In the genomic region with DNA sequence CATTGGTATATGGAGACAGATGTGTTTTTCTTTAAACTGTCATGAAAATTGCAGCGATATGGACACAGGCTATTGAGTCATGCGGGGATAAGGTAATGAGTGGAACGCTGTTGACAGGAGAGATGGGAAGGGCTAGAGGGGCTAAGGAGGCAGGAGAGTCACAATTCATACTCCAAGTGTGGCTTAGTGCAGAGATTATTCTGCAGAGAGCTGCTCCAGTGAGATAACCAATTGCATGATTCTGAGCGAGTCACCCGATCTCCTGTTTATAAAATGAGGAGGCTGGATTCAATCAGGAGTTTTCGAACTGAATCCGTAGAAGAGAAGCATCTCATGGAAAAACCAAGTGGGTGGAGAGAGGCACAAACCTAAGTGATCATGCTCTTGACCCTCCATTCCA, we compare ENCODE assay signal across 18 cellular contexts.
DNase-seq lines count a peak whose midpoint lies in the region; ATAC-seq and TF ChIP-seq lines count a peak whose summit lies in the region.
"Had no signal": no experiment of that assay in that cellular context is flagged by ENCODE, and none has a peak within 500 bp of the region (broad histone marks: within the 10 kb centered on the region; RNA-seq: fewer than 3 reads in every experiment).

No MANE protein-coding gene starts in this region.

- no peaks in the 10 kb centered on the region for H3K36me3 ChIP-seq in thyroid gland
- no peaks in the 10 kb centered on the region for H3K36me3 ChIP-seq in GM23338 (ENCODE audit: insufficient read depth)
- H3K36me3 ChIP-seq: vagina had no signal

- DNase-seq in A172 (ENCODE audit: low spot score) (peak; percentile 59), ELR (ENCODE audit: low read depth) (peak; percentile 67), amniotic epithelial cell (ENCODE audit: low read depth) (peak; percentile 73), foreskin fibroblast (peak; percentile 60 to 75), thyroid gland (no peak), GM23338 (ENCODE audit: low spot score) (no peak), DMS153 (lab: John Stamatoyannopoulos, UW) (no peak)
- no peak for DNase-seq in stimulated activated naive B cell treated with anti-CD40 and anti-IgM and Interleukin-4, amounts not matched to agents 10 μg/mL and 1 μg/mL and 100 μg/mL, for 72 hours
- DNase-seq: activated T-cell treated with anti-CD3 and anti-CD28 coated beads for 4 hours; AML-193; GDM1; NCI-H1417 treated with DMSO at 0.1 percent for 48 hours; NCI-H524; SHP77 treated with DMSO at 0.1 percent for 48 hours; stimulated activated CD4-positive, alpha-beta T cell treated with anti-CD3 and anti-CD28 coated beads, Interleukin-1b, Interleukin-23, amount 100 ng/mL, for 48 hours had no signal

- H3K79me2 ChIP-seq in GM23338 (replicated peaks; ENCODE audit: insufficient read depth) = no peaks in the 10 kb centered on the region

- no peaks in the 10 kb centered on the region for H3K27me3 ChIP-seq in thyroid gland
- no peaks in the 10 kb centered on the region for H3K27me3 ChIP-seq in GM23338 (ENCODE audit: insufficient read depth)
- H3K27me3 ChIP-seq: vagina had no signal

- no peaks in the 10 kb centered on the region for H3F3A ChIP-seq in GM23338 (replicated peaks; ENCODE audit: low read depth)

- WGBS in thyroid gland, 2 donors = 74 to 81% methylated on average over 7 of the region's 7 CpGs

- no peaks in the 10 kb centered on the region for H3K4me1 ChIP-seq in thyroid gland
- no peaks in the 10 kb centered on the region for H3K4me1 ChIP-seq in GM23338 (ENCODE audit: insufficient read depth)
- H3K4me1 ChIP-seq: vagina had no signal

- peaks cover 37 to 50% of the 10 kb centered on the region in 2 donors for H3K4me1 Mint-ChIP-seq in stimulated activated naive B cell treated with anti-CD40 and anti-IgM and Interleukin-4, amounts not matched to agents 10 μg/mL and 1 μg/mL and 100 μg/mL, for 72 hours
- no peaks in the 10 kb centered on the region; the same call in 2 of the 3 replicates for H3K4me1 Mint-ChIP-seq in GM23338

- no peaks in the 10 kb centered on the region for H3K9me3 ChIP-seq in thyroid gland
- H3K9me3 ChIP-seq: vagina had no signal

- H3K9me2 ChIP-seq in GM23338 (ENCODE audit: insufficient read depth) = 0 out of 2 replicates have a peak, but pooled peaks cover 3% of the 10 kb centered on the region

- intact Hi-C loops in thyroid gland (cut with DNase I) = no loop called here

- ATAC-seq in stimulated activated naive B cell treated with anti-CD40 and anti-IgM and Interleukin-4, amounts not matched to agents 10 μg/mL and 1 μg/mL and 100 μg/mL, for 72 hours (replicated peaks) = no peak
- no peak for ATAC-seq in GM23338
- ATAC-seq: HepG2 had no signal

- H3K4me3 ChIP-seq in foreskin fibroblast (ENCODE audit: low read depth in 1 of 2, low read length in 2 of 2) (no peak overlapping the region), thyroid gland (replicated peaks in 1 of 3) (no peak overlapping the region), GM23338 (no peak overlapping the region)
- H3K4me3 ChIP-seq: vagina had no signal

- H3K27ac ChIP-seq in thyroid gland (no peak overlapping the region), GM23338 (ENCODE audit: low read depth) (no peak overlapping the region)
- H3K27ac ChIP-seq: vagina, VCaP had no signal

- H4K20me1 ChIP-seq in GM23338 (replicated peaks; ENCODE audit: insufficient read depth) = no peaks in the 10 kb centered on the region

- TF ChIP-seq CTCF in foreskin fibroblast (IDR thresholded peaks at IDR 0.05; ENCODE audit: low read depth, low read length) (no peak), thyroid gland (IDR thresholded peaks at IDR 0.05) (no peak), GM23338 (conservative IDR thresholded peaks at IDR 0.05; ENCODE audit: low read depth in 2 of 2) (no peak)

- H3K36me3 Mint-ChIP-seq in stimulated activated naive B cell treated with anti-CD40 and anti-IgM and Interleukin-4, amounts not matched to agents 10 μg/mL and 1 μg/mL and 100 μg/mL, for 72 hours = peaks cover 19 to 24% of the 10 kb centered on the region in 2 donors
- peaks cover 21% of the 10 kb centered on the region for H3K36me3 Mint-ChIP-seq in GM23338 (ENCODE audit: low read depth)

- no peak overlapping the region for H3K27ac Mint-ChIP-seq in stimulated activated naive B cell treated with anti-CD40 and anti-IgM and Interleukin-4, amounts not matched to agents 10 μg/mL and 1 μg/mL and 100 μg/mL, for 72 hours
- no peak overlapping the region for H3K27ac Mint-ChIP-seq in GM23338

- no peak overlapping the region for H2AFZ ChIP-seq in GM23338

- peaks cover 20 to 29% of the 10 kb centered on the region in 2 donors for H3K9me3 Mint-ChIP-seq in stimulated activated naive B cell treated with anti-CD40 and anti-IgM and Interleukin-4, amounts not matched to agents 10 μg/mL and 1 μg/mL and 100 μg/mL, for 72 hours
- H3K9me3 Mint-ChIP-seq in GM23338 = peaks cover 24% of the 10 kb centered on the region

- no peak for TF ChIP-seq POLR2A in thyroid gland (IDR thresholded peaks at IDR 0.05)

- no peak overlapping the region for H3K4me2 ChIP-seq in GM23338

- H3K4me3 Mint-ChIP-seq in stimulated activated naive B cell treated with anti-CD40 and anti-IgM and Interleukin-4, amounts not matched to agents 10 μg/mL and 1 μg/mL and 100 μg/mL, for 72 hours = no peak overlapping the region
- no peak overlapping the region for H3K4me3 Mint-ChIP-seq in GM23338

- no peaks in the 10 kb centered on the region for H3K27me3 Mint-ChIP-seq in stimulated activated naive B cell treated with anti-CD40 and anti-IgM and Interleukin-4, amounts not matched to agents 10 μg/mL and 1 μg/mL and 100 μg/mL, for 72 hours
- H3K27me3 Mint-ChIP-seq in GM23338 (ENCODE audit: insufficient read depth, low read depth, poor library complexity) = no peaks in the 10 kb centered on the region

TF ChIP-seq in GM23338, 12 proteins besides CTCF, POLR2A, EP300 and RAD21:
- TF ChIP-seq JUNB (IDR thresholded peaks at IDR 0.05; ENCODE audit: unreplicated experiment) (no peak), EZH2phosphoT487 (IDR thresholded peaks at IDR 0.05; ENCODE audit: unreplicated experiment) (no peak), STAT1 (IDR thresholded peaks at IDR 0.05; ENCODE audit: unreplicated experiment) (no peak), ZNF114 (CRISPR knock-in tag; IDR thresholded peaks at IDR 0.05) (no peak)
- TF ChIP-seq, protein P1, sequence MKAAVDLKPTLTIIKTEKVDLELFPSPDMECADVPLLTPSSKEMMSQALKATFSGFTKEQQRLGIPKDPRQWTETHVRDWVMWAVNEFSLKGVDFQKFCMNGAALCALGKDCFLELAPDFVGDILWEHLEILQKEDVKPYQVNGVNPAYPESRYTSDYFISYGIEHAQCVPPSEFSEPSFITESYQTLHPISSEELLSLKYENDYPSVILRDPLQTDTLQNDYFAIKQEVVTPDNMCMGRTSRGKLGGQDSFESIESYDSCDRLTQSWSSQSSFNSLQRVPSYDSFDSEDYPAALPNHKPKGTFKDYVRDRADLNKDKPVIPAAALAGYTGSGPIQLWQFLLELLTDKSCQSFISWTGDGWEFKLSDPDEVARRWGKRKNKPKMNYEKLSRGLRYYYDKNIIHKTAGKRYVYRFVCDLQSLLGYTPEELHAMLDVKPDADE (IDR thresholded peaks at IDR 0.05) = no peak

Comparison
In these comparisons a context has a peak if more than half of its experiments do, and no peak if none do; other contexts are left out.
1. DNase-seq: peak in A172 (single experiment), ELR (single experiment), amniotic epithelial cell (single experiment) and foreskin fibroblast (2 of 2); none in stimulated activated naive B cell treated with anti-CD40 and anti-IgM and Interleukin-4, amounts not matched to agents 10 μg/mL and 1 μg/mL and 100 μg/mL, for 72 hours (single experiment), thyroid gland (0 of 2), GM23338 (single experiment) and DMS153 (single experiment).